Comparison of ENCODE assay signal across 9 cellular contexts in genomic region chr4:80266902-80267380, GRCh38. TPM values are rescaled to one million over a fixed set of nuclear protein-coding genes. Genes with fewer than 3 reads are reported as not detected.
A peak's percentile ranks its signal among the peaks of the same experiment; 100 is the strongest.
DNase-seq lines count a peak whose midpoint lies in the region; ATAC-seq and TF ChIP-seq lines count a peak whose summit lies in the region.
"Had no signal": no experiment of that assay in that cellular context is flagged by ENCODE, and none has a peak within 500 bp of the region (broad histone marks: within the 10 kb centered on the region; RNA-seq: fewer than 3 reads in every experiment).

No MANE protein-coding gene starts in this region.

- H3K27ac Mint-ChIP-seq in mesothelial cell of epicardium: no peak overlapping the region
- H3K27ac Mint-ChIP-seq: CD4-positive, CD25-positive, alpha-beta regulatory T cell had no signal

- TF ChIP-seq CTCF in colonic mucosa (IDR thresholded peaks at IDR 0.05) (no peak), mesothelial cell of epicardium (IDR thresholded peaks at IDR 0.05; ENCODE audit: unreplicated experiment) (no peak)

- DNase-seq in NCI-H82 (lab: John Stamatoyannopoulos, UW) (peak; percentile 46), NCI-H82 treated with DMSO at 0.1 percent for 48 hours (lab: John Stamatoyannopoulos, UW; ENCODE audit: unreplicated experiment) (no peak), NCI-H748 (lab: John Stamatoyannopoulos, UW; ENCODE audit: unreplicated experiment) (peak; percentile 70), colonic mucosa (no peak), mesothelial cell of epicardium (ENCODE audit: low spot score in 2 of 2, unreplicated experiment in 2 of 2) (no peak), globus pallidus (ENCODE audit: low spot score) (no peak)

- H3K4me3 ChIP-seq in colonic mucosa: peak overlapping the region; percentile 31

- H3K4me1 Mint-ChIP-seq in mesothelial cell of epicardium: peaks cover 26% of the 10 kb centered on the region

- no peaks in the 10 kb centered on the region for H3K9me3 ChIP-seq in colonic mucosa

- H3K27ac ChIP-seq in colonic mucosa: no peak overlapping the region

- peak overlapping the region; percentile 78 for H3K4me3 Mint-ChIP-seq in mesothelial cell of epicardium

- H3K27me3 Mint-ChIP-seq in mesothelial cell of epicardium (ENCODE audit: low read depth): peaks cover 100% of the 10 kb centered on the region

- no peak overlapping the region for H3K9ac ChIP-seq in colonic mucosa (ENCODE audit: low read depth in 2 of 2, low read length in 2 of 2)

- no peaks in the 10 kb centered on the region for H3K36me3 Mint-ChIP-seq in mesothelial cell of epicardium
- H3K36me3 Mint-ChIP-seq: CD4-positive, CD25-positive, alpha-beta regulatory T cell had no signal

- intact Hi-C loops in colonic mucosa (cut with DNase I): no loop called here

- no peaks in the 10 kb centered on the region for H3K36me3 ChIP-seq in colonic mucosa

- no peaks in the 10 kb centered on the region for H3K9me3 Mint-ChIP-seq in mesothelial cell of epicardium

- peaks cover 51% of the 10 kb centered on the region for H3K27me3 ChIP-seq in colonic mucosa

- H3K4me1 ChIP-seq in colonic mucosa: no peaks in the 10 kb centered on the region

- ATAC-seq in HG03045 (IDR thresholded peaks at IDR 0.05; ENCODE audit: unreplicated experiment) (no peak), GM18867 (IDR thresholded peaks at IDR 0.05; ENCODE audit: unreplicated experiment) (no peak)

RNA-seq across cellular contexts. Expression of gene FGF5, which starts 0.5 kb away (rescaled TPM):
- total RNA-seq in colonic mucosa: 1 to 10 TPM in 1 of 2 donors, under 1 TPM in 1; 0.30 to 1.5 TPM
- 0.07 to 0.09 TPM (median 0.07 TPM) in 3 replicates for total RNA-seq in mesothelial cell of epicardium
- total RNA-seq: CD4-positive, CD25-positive, alpha-beta regulatory T cell had no signal

Comparison
In these comparisons a context has a peak if more than half of its experiments do, and no peak if none do; other contexts are left out.
1. DNase-seq: peak in NCI-H82 (single experiment) and NCI-H748 (single experiment); none in NCI-H82 treated with DMSO at 0.1 percent for 48 hours (single experiment), colonic mucosa (single experiment), mesothelial cell of epicardium (0 of 2) and globus pallidus (single experiment).